ENCODE assay signal across 1 cellular context in genomic region chr12:100793182-100793581, GRCh38.
TF ChIP-seq lines count a peak whose summit lies in the region.

No MANE protein-coding gene starts in this region.

TF ChIP-seq in GM23338, 12 proteins besides CTCF, POLR2A, EP300 and RAD21 (continued from another document):
- no peak for TF ChIP-seq ZNF462 (CRISPR knock-in tag; IDR thresholded peaks at IDR 0.05)
- no peak for TF ChIP-seq JUNB (IDR thresholded peaks at IDR 0.05; ENCODE audit: unreplicated experiment)
- TF ChIP-seq NANOG (IDR thresholded peaks at IDR 0.05; ENCODE audit: borderline replicate concordance) = no peak
- no peak for TF ChIP-seq ZNF331 (CRISPR knock-in tag; IDR thresholded peaks at IDR 0.05; ENCODE audit: low read depth)
- no peak for TF ChIP-seq ZNF114 (CRISPR knock-in tag; IDR thresholded peaks at IDR 0.05)
- TF ChIP-seq POLR2AphosphoS5 (IDR thresholded peaks at IDR 0.05; ENCODE audit: low read depth) = no peak
- TF ChIP-seq EZH2 (IDR thresholded peaks at IDR 0.05; ENCODE audit: low read depth, unreplicated experiment) = no peak
- no peak for TF ChIP-seq CREB1 (CRISPR knock-in tag; IDR thresholded peaks at IDR 0.05; ENCODE audit: low read depth)
- TF ChIP-seq EZH2phosphoT487 (IDR thresholded peaks at IDR 0.05; ENCODE audit: unreplicated experiment) = no peak
- TF ChIP-seq ETS1 (IDR thresholded peaks at IDR 0.05) = no peak
